ENCODE assay signal across 8 cellular contexts in the genomic region with DNA sequence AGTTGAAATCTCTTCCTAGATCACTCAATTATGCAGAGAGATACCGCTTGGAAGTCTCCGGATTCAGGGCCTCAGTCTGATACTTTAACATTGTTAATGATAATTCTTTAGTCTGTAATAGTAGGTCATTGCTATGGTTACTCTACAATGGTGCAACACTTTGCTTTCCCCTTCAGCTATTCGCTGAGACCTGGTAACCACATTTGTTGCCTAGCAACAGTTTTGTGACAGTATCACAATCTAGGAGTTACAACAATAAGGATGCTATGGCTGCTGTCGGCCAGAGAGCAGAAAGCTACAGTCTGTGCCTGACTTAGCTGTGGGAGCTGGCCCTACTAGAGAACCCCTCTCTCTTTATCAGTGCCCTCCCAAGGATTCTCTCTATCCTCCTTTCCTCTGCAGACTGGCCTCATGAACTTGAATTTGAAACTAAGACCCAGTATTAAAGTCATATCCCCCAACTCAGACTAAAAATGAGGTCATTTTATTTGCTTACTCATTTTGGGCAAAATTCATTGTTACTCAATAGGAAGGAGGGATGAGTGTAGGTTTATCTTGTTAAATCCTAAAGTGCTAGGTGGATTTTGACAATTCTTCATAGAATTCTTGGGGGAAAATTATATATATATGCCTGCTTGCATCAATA. TPM values are rescaled to one million over a fixed set of nuclear protein-coding genes. Genes with fewer than 3 reads are reported as not detected.
A peak's percentile ranks its signal among the peaks of the same experiment; 100 is the strongest.
DNase-seq lines count a peak whose midpoint lies in the region; ATAC-seq and TF ChIP-seq lines count a peak whose summit lies in the region.

No MANE protein-coding gene starts in this region.

- peaks cover 46% of the 10 kb centered on the region for H3K27me3 ChIP-seq in endodermal cell (ENCODE audit: control insufficient read depth, insufficient read depth, low read length, poor library complexity, severe bottlenecking)
- H3K27me3 ChIP-seq in neuron (ENCODE audit: insufficient read depth, low read length): no peaks in the 10 kb centered on the region

- no peak overlapping the region for H3K4me3 Mint-ChIP-seq in endodermal cell
- H3K4me3 Mint-ChIP-seq in activated T-helper 2 cell treated with anti-CD3 and anti-CD28 coated beads, Interferon-gamma antibody, Interleukin-2, Interleukin-4, amounts not matched to agents 10 μg/mL and 5 μg/mL and 100 μg/mL, durations not matched to agents 14 hours and 24 hours and 36 hours (ENCODE audit: low read depth): no peak overlapping the region

- peaks cover 80% of the 10 kb centered on the region for H3K27me3 Mint-ChIP-seq in endodermal cell (ENCODE audit: insufficient read depth)
- H3K27me3 Mint-ChIP-seq in activated T-helper 2 cell treated with anti-CD3 and anti-CD28 coated beads, Interferon-gamma antibody, Interleukin-2, Interleukin-4, amounts not matched to agents 10 μg/mL and 5 μg/mL and 100 μg/mL, durations not matched to agents 14 hours and 24 hours and 36 hours (ENCODE audit: low read depth): peaks cover 54% of the 10 kb centered on the region

- H3K36me3 ChIP-seq in endodermal cell (ENCODE audit: control insufficient read depth, insufficient read depth, low read length): no peaks in the 10 kb centered on the region
- no peaks in the 10 kb centered on the region for H3K36me3 ChIP-seq in neuron (ENCODE audit: insufficient read depth, low read length)

- H3K4me1 ChIP-seq in endodermal cell (ENCODE audit: control insufficient read depth, insufficient read depth, low read length) (no peaks in the 10 kb centered on the region), neuron (ENCODE audit: insufficient read depth, low read length) (peaks cover 45% of the 10 kb centered on the region)

- H3K36me3 Mint-ChIP-seq in endodermal cell (ENCODE audit: low read depth): no peaks in the 10 kb centered on the region
- peaks cover 4% of the 10 kb centered on the region for H3K36me3 Mint-ChIP-seq in activated T-helper 2 cell treated with anti-CD3 and anti-CD28 coated beads, Interferon-gamma antibody, Interleukin-2, Interleukin-4, amounts not matched to agents 10 μg/mL and 5 μg/mL and 100 μg/mL, durations not matched to agents 14 hours and 24 hours and 36 hours (ENCODE audit: low read depth)

- H3K9me3 ChIP-seq in endodermal cell (ENCODE audit: control insufficient read depth, low read length): no peaks in the 10 kb centered on the region
- no peaks in the 10 kb centered on the region for H3K9me3 ChIP-seq in neuron (ENCODE audit: low read length)

- 33 to 68% methylated on average over 1 to 4 of the region's 4 CpGs for WGBS in endodermal cell (ENCODE audit: insufficient coverage in 1 of 2, insufficient read length in 1 of 2), 2 experiments

- intact Hi-C loops in activated T-helper 2 cell treated with anti-CD3 and anti-CD28 coated beads, Interferon-gamma antibody, Interleukin-2, Interleukin-4, amounts not matched to agents 10 μg/mL and 5 μg/mL and 100 μg/mL, durations not matched to agents 14 hours and 24 hours and 36 hours (cut with micrococcal nuclease): no loop called here

- no peak overlapping the region for H2AFZ ChIP-seq in neuron (ENCODE audit: low read depth, low read length)

- H3K27ac Mint-ChIP-seq in endodermal cell: no peak overlapping the region
- no peak overlapping the region for H3K27ac Mint-ChIP-seq in activated T-helper 2 cell treated with anti-CD3 and anti-CD28 coated beads, Interferon-gamma antibody, Interleukin-2, Interleukin-4, amounts not matched to agents 10 μg/mL and 5 μg/mL and 100 μg/mL, durations not matched to agents 14 hours and 24 hours and 36 hours

- in situ Hi-C loops in Caki2 (cut with HindIII; ENCODE audit: low pct_unique_long_range_greater_than_20kb, low sequenced_read_pairs): no loop called here

- H3K4me3 ChIP-seq in endodermal cell (ENCODE audit: low read length) (no peak overlapping the region), neuron (ENCODE audit: low read length) (peak overlapping the region; percentile 71)

- peak; percentile 52 for ATAC-seq in HG03354 (IDR thresholded peaks at IDR 0.05; ENCODE audit: poor library complexity, severe bottlenecking, unreplicated experiment)
- ATAC-seq in HG03460 (IDR thresholded peaks at IDR 0.05; ENCODE audit: unreplicated experiment): no peak

- H3K4me1 Mint-ChIP-seq in endodermal cell: peaks cover 32% of the 10 kb centered on the region
- peaks cover 11% of the 10 kb centered on the region for H3K4me1 Mint-ChIP-seq in activated T-helper 2 cell treated with anti-CD3 and anti-CD28 coated beads, Interferon-gamma antibody, Interleukin-2, Interleukin-4, amounts not matched to agents 10 μg/mL and 5 μg/mL and 100 μg/mL, durations not matched to agents 14 hours and 24 hours and 36 hours (ENCODE audit: low read depth)

- H3K9ac ChIP-seq in endodermal cell (ENCODE audit: extremely low read depth, low read length, poor library complexity, severe bottlenecking): no peak overlapping the region

- H3K9me3 Mint-ChIP-seq in endodermal cell: no peaks in the 10 kb centered on the region
- H3K9me3 Mint-ChIP-seq in activated T-helper 2 cell treated with anti-CD3 and anti-CD28 coated beads, Interferon-gamma antibody, Interleukin-2, Interleukin-4, amounts not matched to agents 10 μg/mL and 5 μg/mL and 100 μg/mL, durations not matched to agents 14 hours and 24 hours and 36 hours: no peaks in the 10 kb centered on the region

- DNase-seq in Caki2 (ENCODE audit: low read depth) (peak; percentile 49), SHP77 treated with DMSO at 0.1 percent for 48 hours (lab: John Stamatoyannopoulos, UW) (peak; percentile 50), endodermal cell (peak; percentile 57), cortex of kidney (lab: John Stamatoyannopoulos, UW) (no peak)
- DNase-seq in activated T-helper 2 cell treated with anti-CD3 and anti-CD28 coated beads, Interferon-gamma antibody, Interleukin-2, Interleukin-4, amounts not matched to agents 10 μg/mL and 5 μg/mL and 100 μg/mL, durations not matched to agents 14 hours and 24 hours and 36 hours (ENCODE audit: low spot score): no peak

- TF ChIP-seq CTCF in endodermal cell (conservative IDR thresholded peaks at IDR 0.05): no peak

- H3K27ac ChIP-seq in endodermal cell (ENCODE audit: low read depth, low read length): peak overlapping the region; percentile 87

RNA-seq across cellular contexts. Expression of a gene that starts 39.3 kb away (rescaled TPM):
- total RNA-seq in Caki2 (2014; rRNA removed; shearing (Covaris generic); ENCODE audit: low replicate concordance): 0.37 TPM in 1 of 2 replicates, not detected in the other
- under 1 TPM in 1 of 2 donors, not detected in 1; 0.22 TPM for total RNA-seq in endodermal cell
- 304 TPM for polyA plus RNA-seq in endodermal cell (2013, experiment 1 of 2)
- 263 TPM for polyA plus RNA-seq in endodermal cell (2013, experiment 2 of 2)
- not detected in 2 replicates for total RNA-seq in activated T-helper 2 cell treated with anti-CD3 and anti-CD28 coated beads, Interferon-gamma antibody, Interleukin-2, Interleukin-4, amounts not matched to agents 10 μg/mL and 5 μg/mL and 100 μg/mL, durations not matched to agents 14 hours and 24 hours and 36 hours

RNA-seq across cellular contexts. Expression of a gene that starts 41.3 kb away (rescaled TPM):
- 0.67 TPM in 1 of 2 replicates, not detected in the other for total RNA-seq in Caki2 (2014; rRNA removed; shearing (Covaris generic); ENCODE audit: low replicate concordance)
- total RNA-seq in endodermal cell: 1 to 10 TPM; 1.4 to 3.3 TPM
- 37.1 TPM for polyA plus RNA-seq in endodermal cell (2013, experiment 1 of 2)
- polyA plus RNA-seq in endodermal cell (2013, experiment 2 of 2): 26.7 TPM
- not detected in 2 replicates for total RNA-seq in activated T-helper 2 cell treated with anti-CD3 and anti-CD28 coated beads, Interferon-gamma antibody, Interleukin-2, Interleukin-4, amounts not matched to agents 10 μg/mL and 5 μg/mL and 100 μg/mL, durations not matched to agents 14 hours and 24 hours and 36 hours

Comparison
In these comparisons a context has a peak if more than half of its experiments do, and no peak if none do; other contexts are left out.
1. DNase-seq: peak in Caki2 (single experiment), SHP77 treated with DMSO at 0.1 percent for 48 hours (single experiment) and endodermal cell (single experiment); none in activated T-helper 2 cell treated with anti-CD3 and anti-CD28 coated beads, Interferon-gamma antibody, Interleukin-2, Interleukin-4, amounts not matched to agents 10 μg/mL and 5 μg/mL and 100 μg/mL, durations not matched to agents 14 hours and 24 hours and 36 hours (single experiment) and cortex of kidney (single experiment).